ENCODE assay signal across 21 cellular contexts in the genomic region with DNA sequence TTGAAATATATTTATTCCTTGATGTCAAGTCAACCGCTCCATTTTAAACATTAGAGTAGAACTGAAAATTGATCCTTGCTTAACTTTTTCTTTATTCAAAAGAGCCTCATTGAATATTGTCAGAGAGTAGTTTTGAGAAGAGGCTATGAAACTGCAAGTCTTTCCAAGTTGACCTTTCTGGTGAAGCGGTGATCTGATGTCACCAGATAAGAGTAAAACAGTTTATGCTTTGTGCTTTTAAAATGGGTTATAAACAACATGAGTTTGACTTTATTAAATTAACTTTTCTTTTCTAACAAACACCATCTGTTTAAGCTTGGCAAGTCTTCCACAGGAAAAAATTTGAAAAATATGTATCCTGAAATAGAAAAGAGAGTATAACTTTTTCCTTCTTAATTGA.
A peak's percentile ranks its signal among the peaks of the same experiment; 100 is the strongest.
DNase-seq lines count a peak whose midpoint lies in the region; ATAC-seq and TF ChIP-seq lines count a peak whose summit lies in the region.
"Had no signal": no experiment of that assay in that cellular context is flagged by ENCODE, and none has a peak within 500 bp of the region (broad histone marks: within the 10 kb centered on the region; RNA-seq: fewer than 3 reads in every experiment).

No MANE protein-coding gene starts in this region.

- H3K4me3 ChIP-seq in heart right ventricle (no peak overlapping the region), left ventricle myocardium inferior (no peak overlapping the region), right cardiac atrium (ENCODE audit: low read length) (no peak overlapping the region), BE2C (ENCODE audit: low read depth, low read length) (no peak overlapping the region)
- H3K4me3 ChIP-seq: BLaER1 treated with 17β-estradiol and CSF1 and Interleukin-3, amounts not matched to agents 10 nM and 100 nM had no signal

- DNase-seq in Right ventricle myocardium inferior (ENCODE audit: missing footprints) (no peak), heart right ventricle (no peak), left ventricle myocardium inferior (no peak), right cardiac atrium (no peak), SK-MEL-5 (ENCODE audit: low read depth, low spot score) (peak; percentile 72), sciatic nerve (ENCODE audit: low spot score) (no peak), BE2C (no peak), SIG-M5 treated with dmso at 0.1 percent for 504 hours (lab: John Stamatoyannopoulos, UW; ENCODE audit: unreplicated experiment) (no peak)
- DNase-seq: 8988T; ACHN; CD4-positive, alpha-beta T cell; CD8-positive, alpha-beta T cell; COR-L47; DMS 273 treated with DMSO at 0.1 percent for 48 hours; DMS153; DMS53; DND-41; EL; GDM1 had no signal

- TF ChIP-seq CTCF in heart right ventricle (IDR thresholded peaks at IDR 0.05) (no peak), left ventricle myocardium inferior (IDR thresholded peaks at IDR 0.05; ENCODE audit: borderline replicate concordance) (no peak), BE2C (IDR thresholded peaks at IDR 0.05; ENCODE audit: low read depth, low read length) (no peak)

- 78 to 81% methylated on average over 2 of the region's 2 CpGs for WGBS in heart right ventricle, 2 donors
- WGBS in right cardiac atrium: 75% methylated on average over 2 of the region's 2 CpGs

- H3K9me3 ChIP-seq in heart right ventricle (peaks cover 0 to 12% (median 0%) of the 10 kb centered on the region in 11 donors), left ventricle myocardium inferior (replicated peaks) (no peaks in the 10 kb centered on the region), right cardiac atrium (ENCODE audit: control insufficient read depth, low read length) (no peaks in the 10 kb centered on the region), BE2C (no peaks in the 10 kb centered on the region)
- H3K9me3 ChIP-seq: BLaER1 treated with 17β-estradiol and CSF1 and Interleukin-3, amounts not matched to agents 10 nM and 100 nM had no signal

- in situ Hi-C loops in SK-MEL-5 (cut with HindIII; ENCODE audit: low pct_unique_long_range_greater_than_20kb, low sequenced_read_pairs): no loop called here

- intact Hi-C loops in Right ventricle myocardium inferior (cut with DNase I) (no loop called here), heart right ventricle (cut with DNase I) (no loop called here), left ventricle myocardium inferior (cut with micrococcal nuclease) (no loop called here), right cardiac atrium (cut with DNase I) (no loop called here), sciatic nerve (cut with DNase I) (no loop called here)

- H3K27me3 ChIP-seq in heart right ventricle (no peaks in the 10 kb centered on the region), left ventricle myocardium inferior (ENCODE audit: low read depth) (no peaks in the 10 kb centered on the region), right cardiac atrium (ENCODE audit: control insufficient read depth, insufficient read depth) (no peaks in the 10 kb centered on the region), BE2C (no peaks in the 10 kb centered on the region)
- H3K27me3 ChIP-seq: BLaER1 treated with 17β-estradiol and CSF1 and Interleukin-3, amounts not matched to agents 10 nM and 100 nM had no signal

- H3K36me3 ChIP-seq in heart right ventricle: no peaks in the 10 kb centered on the region
- H3K36me3 ChIP-seq in left ventricle myocardium inferior: no peaks in the 10 kb centered on the region
- H3K36me3 ChIP-seq in BE2C: no peaks in the 10 kb centered on the region
- H3K36me3 ChIP-seq: BLaER1 treated with 17β-estradiol and CSF1 and Interleukin-3, amounts not matched to agents 10 nM and 100 nM had no signal

- H3K4me1 ChIP-seq in heart right ventricle: no peaks in the 10 kb centered on the region
- H3K4me1 ChIP-seq in left ventricle myocardium inferior: no peaks in the 10 kb centered on the region
- no peaks in the 10 kb centered on the region for H3K4me1 ChIP-seq in right cardiac atrium (ENCODE audit: control insufficient read depth, insufficient read depth, low read length)
- no peaks in the 10 kb centered on the region for H3K4me1 ChIP-seq in BE2C
- H3K4me1 ChIP-seq: BLaER1 treated with 17β-estradiol and CSF1 and Interleukin-3, amounts not matched to agents 10 nM and 100 nM had no signal

- peak; percentile 46 for ATAC-seq in Right ventricle myocardium inferior
- no peak for ATAC-seq in heart right ventricle
- no peak for ATAC-seq in right cardiac atrium
- ATAC-seq in sciatic nerve: peak; percentile 55
- ATAC-seq: CD8-positive, alpha-beta T cell had no signal

- peak overlapping the region in 1 of 10 donors; percentile 11 for H3K27ac ChIP-seq in heart right ventricle
- H3K27ac ChIP-seq in left ventricle myocardium inferior (replicated peaks): peak overlapping the region; percentile 7
- H3K27ac ChIP-seq in right cardiac atrium (ENCODE audit: low read length): no peak overlapping the region
- H3K27ac ChIP-seq: BLaER1 treated with 17β-estradiol and CSF1 and Interleukin-3, amounts not matched to agents 10 nM and 100 nM; C4-2B had no signal

Comparison
In these comparisons a context has a peak if more than half of its experiments do, and no peak if none do; other contexts are left out.
1. ATAC-seq: peak in Right ventricle myocardium inferior (single experiment) and sciatic nerve (single experiment); none in heart right ventricle (0 of 8) and right cardiac atrium (0 of 2).